ENCODE assay signal across 1 cellular context in genomic region chr12:93109794-93110203, GRCh38.
A peak's percentile ranks its signal among the peaks of the same experiment; 100 is the strongest.
TF ChIP-seq lines count a peak whose summit lies in the region.

No MANE protein-coding gene starts in this region.

TF ChIP-seq in GM12878, 131 proteins besides CTCF, POLR2A, EP300 and RAD21 (continued from another document):
- no peak for TF ChIP-seq E2F8 (IDR thresholded peaks at IDR 0.05; ENCODE audit: low read depth, partially characterized antibody)
- TF ChIP-seq ATF7 (IDR thresholded peaks at IDR 0.05; ENCODE audit: low read depth) = peak; percentile 84
- TF ChIP-seq JUND (IDR thresholded peaks at IDR 0.05; ENCODE audit: low read depth, low read length) = no peak; the same call in 1 of the 2 replicates
- TF ChIP-seq NBN (IDR thresholded peaks at IDR 0.05) = 0 out of 2 replicates have a peak, but pooled peaks have one; percentile 52
- TF ChIP-seq LARP7 (IDR thresholded peaks at IDR 0.05) = no peak
- peak; percentile 89 for TF ChIP-seq MTA2 (IDR thresholded peaks at IDR 0.05; ENCODE audit: low read depth)
- peak; percentile 76 for TF ChIP-seq BCL3 (IDR thresholded peaks at IDR 0.05; ENCODE audit: borderline replicate concordance, insufficient read depth, low read depth, low read length, poor library complexity, severe bottlenecking)
- TF ChIP-seq RELB (IDR thresholded peaks at IDR 0.05; ENCODE audit: low read depth) = peak; percentile 79; the same call in 1 of the 2 replicates
- TF ChIP-seq NFIC (IDR thresholded peaks at IDR 0.05; ENCODE audit: low read depth, low read length) = peak; percentile 65
- peak; percentile 71 for TF ChIP-seq ATF2 (IDR thresholded peaks at IDR 0.05; ENCODE audit: low read length)
- peak; percentile 62; the same call in 1 of the 2 replicates for TF ChIP-seq BCL11A (IDR thresholded peaks at IDR 0.05; ENCODE audit: low read depth, low read length)
- peak in 1 of 2 experiments; percentile 27; a peak in 1 of 3 replicates for TF ChIP-seq EGR1 (IDR thresholded peaks at IDR 0.05; ENCODE audit: borderline replicate concordance in 1 of 2, low read depth in 2 of 2, low read length in 2 of 2)
- no peak for TF ChIP-seq SPI1 (IDR thresholded peaks at IDR 0.05; ENCODE audit: borderline replicate concordance, insufficient read depth, low read depth, low read length)
- 0 out of 2 replicates have a peak, but pooled peaks have one; percentile 16 for TF ChIP-seq ZNF207 (IDR thresholded peaks at IDR 0.05; ENCODE audit: borderline replicate concordance)
- peak; percentile 50 for TF ChIP-seq RUNX3 (IDR thresholded peaks at IDR 0.05; ENCODE audit: low read length)
- no peak for TF ChIP-seq HCFC1 (IDR thresholded peaks at IDR 0.05; ENCODE audit: low read length)
- TF ChIP-seq IRF4 (IDR thresholded peaks at IDR 0.05; ENCODE audit: low read depth, low read length) = no peak
- TF ChIP-seq SKIL (IDR thresholded peaks at IDR 0.05; ENCODE audit: low read depth, poor library complexity, severe bottlenecking) = peak; percentile 24
- TF ChIP-seq USF2 (IDR thresholded peaks at IDR 0.05; ENCODE audit: borderline replicate concordance, low read depth, low read length) = no peak
- peak; percentile 98 to 99 for TF ChIP-seq BHLHE40 (IDR thresholded peaks at IDR 0.05; ENCODE audit: borderline replicate concordance in 1 of 2, low read depth in 2 of 2, low read length in 1 of 2)
- no peak for TF ChIP-seq PAX8 (IDR thresholded peaks at IDR 0.05)
- peak; percentile 84 to 85; a peak in 3 of 4 replicates for TF ChIP-seq IKZF2 (IDR thresholded peaks at IDR 0.05)
- peak; percentile 36; the same call in 1 of the 2 replicates for TF ChIP-seq CREB1 (IDR thresholded peaks at IDR 0.05; ENCODE audit: low read depth)
- 0 out of 2 replicates have a peak, but pooled peaks have one; percentile 21 for TF ChIP-seq TCF12 (IDR thresholded peaks at IDR 0.05; ENCODE audit: low read depth, low read length)
- TF ChIP-seq PKNOX1 (IDR thresholded peaks at IDR 0.05) = peak; percentile 50; the same call in 1 of the 2 replicates
- 0 out of 2 replicates have a peak, but pooled peaks have one; percentile 33 for TF ChIP-seq GATAD2B (conservative IDR thresholded peaks at IDR 0.05; ENCODE audit: low read depth)
- TF ChIP-seq CBFB (IDR thresholded peaks at IDR 0.05; ENCODE audit: low read depth) = no peak
- TF ChIP-seq BACH1 (IDR thresholded peaks at IDR 0.05; ENCODE audit: borderline replicate concordance) = peak; percentile 50; the same call in 1 of the 2 replicates
- 0 out of 2 replicates have a peak, but pooled peaks have one; percentile 41 for TF ChIP-seq MLLT1 (IDR thresholded peaks at IDR 0.05)
- TF ChIP-seq CREM (IDR thresholded peaks at IDR 0.05; ENCODE audit: low read depth) = peak; percentile 65; the same call in 1 of the 2 replicates
- 0 out of 2 replicates have a peak, but pooled peaks have one; percentile 16 for TF ChIP-seq TCF7 (IDR thresholded peaks at IDR 0.05; ENCODE audit: borderline replicate concordance)
- TF ChIP-seq CUX1 (IDR thresholded peaks at IDR 0.05; ENCODE audit: insufficient replicate concordance, low read depth, low read length) = no peak
- TF ChIP-seq DPF2 (IDR thresholded peaks at IDR 0.05) = peak; percentile 92
- TF ChIP-seq YY1 (IDR thresholded peaks at IDR 0.05; ENCODE audit: low read depth, low read length) = 0 out of 2 replicates have a peak, but pooled peaks have one; percentile 10
- no peak for TF ChIP-seq ETV6 (conservative IDR thresholded peaks at IDR 0.05 in 1 of 2, IDR thresholded peaks at IDR 0.05 in 1 of 2; ENCODE audit: borderline replicate concordance in 1 of 2, low read depth in 1 of 2)
- peak; percentile 78 for TF ChIP-seq IKZF1 (conservative IDR thresholded peaks at IDR 0.05)
- no peak for TF ChIP-seq KLF5 (IDR thresholded peaks at IDR 0.05; ENCODE audit: partially characterized antibody)
